Comparison of ENCODE assay signal across 8 cellular contexts in the genomic region with DNA sequence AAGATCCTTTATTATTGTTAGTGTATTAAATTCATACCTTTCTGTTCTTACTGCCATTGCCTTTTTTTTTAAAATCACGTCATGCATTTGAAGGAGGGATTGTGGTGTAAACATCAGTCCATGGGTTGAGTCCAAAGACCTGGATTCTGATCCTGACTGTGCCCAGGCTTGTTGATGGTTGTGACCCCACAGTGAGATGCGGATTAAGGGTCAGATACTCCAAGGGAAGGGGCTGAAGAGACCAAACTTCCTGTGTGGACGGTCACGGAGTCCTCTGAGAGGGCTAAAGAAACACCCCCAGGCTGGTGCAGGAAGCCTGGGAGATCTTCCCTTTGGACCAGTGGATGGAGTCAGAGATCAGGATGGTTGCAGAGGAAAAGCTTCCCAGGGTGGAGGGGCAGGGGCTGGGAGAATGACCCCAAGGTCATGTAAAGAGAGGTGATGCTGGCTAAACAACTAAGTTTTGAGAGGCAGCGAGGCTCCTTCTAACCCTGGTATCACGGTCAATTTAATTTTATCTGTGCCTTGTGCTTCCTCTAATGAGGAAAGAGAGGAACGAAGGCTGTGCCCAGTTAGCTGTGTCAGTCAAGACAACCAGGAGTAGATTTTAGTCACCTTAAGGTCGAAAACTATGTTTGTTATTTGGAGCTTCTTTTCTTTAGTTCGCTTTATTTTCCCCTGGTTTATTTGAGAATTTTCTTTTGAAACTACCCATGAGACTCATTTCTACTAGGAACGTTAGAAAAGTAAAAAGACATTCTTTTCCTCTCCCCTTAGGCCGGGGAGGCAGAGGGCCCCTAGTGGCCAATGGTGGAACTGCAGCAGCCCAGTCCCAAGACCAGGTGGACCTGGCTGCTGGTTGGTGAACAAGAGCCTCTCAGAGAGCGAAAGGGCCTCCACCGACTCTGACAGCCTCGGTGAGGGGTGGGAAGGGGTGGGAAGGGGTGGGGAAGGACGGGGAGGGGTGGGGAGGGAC. TPM values are rescaled to one million over a fixed set of nuclear protein-coding genes. Genes with fewer than 3 reads are reported as not detected.
DNase-seq lines count a peak whose midpoint lies in the region; ATAC-seq and TF ChIP-seq lines count a peak whose summit lies in the region.

No MANE protein-coding gene starts in this region.

- no peaks in the 10 kb centered on the region for H3F3A ChIP-seq in PC-9 (ENCODE audit: insufficient read depth, low read depth)

- intact Hi-C loops in PC-9 (cut with micrococcal nuclease; ENCODE audit: unreplicated experiment) (no loop called here), esophagus squamous epithelium (cut with DNase I) (loop anchor here (5.0 kb wide), 1 partner anchor 48 kb away; no protein-coding TSS in a partner anchor)

- H2AFZ ChIP-seq in PC-9: no peak overlapping the region

- BruUV-seq in PC-9 (replicated peaks; lab: Mats Ljungman, UMichigan): no TSS peak

- H3K27me3 Mint-ChIP-seq in nephron (ENCODE audit: low read depth): peaks cover 4% of the 10 kb centered on the region

- H4K20me1 ChIP-seq in PC-9 (ENCODE audit: insufficient read depth): no peaks in the 10 kb centered on the region

- no peak overlapping the region for H3K4me3 ChIP-seq in Jurkat, Clone E6-1 (ENCODE audit: low read length)
- no peak overlapping the region for H3K4me3 ChIP-seq in PC-9
- H3K4me3 ChIP-seq in esophagus squamous epithelium: no peak overlapping the region

- H3K4me1 ChIP-seq in PC-9 (replicated peaks; ENCODE audit: insufficient read depth) (no peaks in the 10 kb centered on the region), esophagus squamous epithelium (peaks cover 0 to 5% (median 0%) of the 10 kb centered on the region in 3 donors)

- H3K9me3 Mint-ChIP-seq in nephron: no peaks in the 10 kb centered on the region

- ATAC-seq in GM21717 (IDR thresholded peaks at IDR 0.05; ENCODE audit: unreplicated experiment): peak; percentile 88

- CTCF ChIA-PET in PC-9 (lab: Charles Lee): interaction anchor here (0.6 kb wide), 2 partner anchors 26 to 1366 kb away, joined by 4 read pairs; no protein-coding TSS in a partner anchor

- no peaks in the 10 kb centered on the region for H3K9me3 ChIP-seq in PC-9 (ENCODE audit: insufficient read depth, low read depth)
- no peaks in the 10 kb centered on the region for H3K9me3 ChIP-seq in esophagus squamous epithelium

- H3K4me3 Mint-ChIP-seq in nephron: no peak overlapping the region

- DNase-seq in DMS79 (lab: John Stamatoyannopoulos, UW) (peak; percentile 24), PC-9 (peak; percentile 58 to 84), esophagus squamous epithelium (lab: John Stamatoyannopoulos, UW) (no peak)
- peak; percentile 73 for DNase-seq in Jurkat, Clone E6-1 (ENCODE audit: low read depth, low spot score)
- peak; percentile 87 for DNase-seq in activated T-cell treated with anti-CD3 and anti-CD28 coated beads, Interleukin-2, amount 50 U/mL, for 1 hour
- DNase-seq in stimulated activated naive CD4-positive, alpha-beta T cell treated with Interleukin-2 at 50 U/mL for 16 hours (lab: John Stamatoyannopoulos, UW): peak; percentile 82

- H3K4me2 ChIP-seq in PC-9: no peak overlapping the region

- no peaks in the 10 kb centered on the region for H3K36me3 Mint-ChIP-seq in nephron (ENCODE audit: low read depth)

- POLR2A ChIA-PET in PC-9 (lab: Charles Lee; ENCODE audit: unreplicated experiment): interaction anchor here (0.5 kb wide), 1 partner anchor 142 kb away, joined by 3 read pairs; no protein-coding TSS in a partner anchor

- H3K36me3 ChIP-seq in PC-9 (ENCODE audit: low read depth) (no peaks in the 10 kb centered on the region), esophagus squamous epithelium (no peaks in the 10 kb centered on the region)

- H3K27me3 ChIP-seq in PC-9 (ENCODE audit: insufficient read depth, low read depth): no peaks in the 10 kb centered on the region
- no peaks in the 10 kb centered on the region for H3K27me3 ChIP-seq in esophagus squamous epithelium

- peak overlapping the region in 1 of 3 experiments; percentile 27 for H3K27ac Mint-ChIP-seq in nephron

- H3K27ac ChIP-seq in PC-9 (no peak overlapping the region), esophagus squamous epithelium (no peak overlapping the region)

- peak; percentile 97 for TF ChIP-seq CTCF in PC-9 (conservative IDR thresholded peaks at IDR 0.05)
- TF ChIP-seq CTCF in esophagus squamous epithelium (IDR thresholded peaks at IDR 0.05): peak; percentile 78 to 99 (median 97)
- peak; percentile 90 to 96 (median 91) for TF ChIP-seq CTCF in nephron (IDR thresholded peaks at IDR 0.05; ENCODE audit: unreplicated experiment in 3 of 3)

- TF ChIP-seq POLR2A in esophagus squamous epithelium (IDR thresholded peaks at IDR 0.05): no peak

- H3K79me2 ChIP-seq in PC-9 (ENCODE audit: low read depth): no peaks in the 10 kb centered on the region

- no peaks in the 10 kb centered on the region for H3K9me2 ChIP-seq in PC-9 (ENCODE audit: insufficient read depth)

- H3K4me1 Mint-ChIP-seq in nephron: peaks cover 2% of the 10 kb centered on the region

- WGBS in esophagus squamous epithelium, 2 donors: 24 to 38% methylated on average over 9 to 10 of the region's 15 CpGs

RNA-seq across cellular contexts. Expression of gene GPR161, which starts 8.7 kb away (rescaled TPM):
- polyA plus RNA-seq in Jurkat, Clone E6-1 (2012; ENCODE audit: insufficient read depth, insufficient read length): 7.8 TPM
- total RNA-seq in PC-9 (2021) (6.0 and 6.7 TPM in 2 replicates), esophagus squamous epithelium (10 to 100 TPM in 1 of 4 donors, 1 to 10 TPM in 3; 1.7 to 12.2 (median 3.9) TPM)

RNA-seq across cellular contexts. Expression of gene TIPRL, which starts 33.3 kb away (rescaled TPM):
- polyA plus RNA-seq in Jurkat, Clone E6-1 (2012; ENCODE audit: insufficient read depth, insufficient read length): 84.9 TPM
- 34.1 and 47.7 TPM in 2 replicates for total RNA-seq in PC-9 (2021)
- 10 to 100 TPM; 14.5 to 45.1 (median 23.7) TPM for total RNA-seq in esophagus squamous epithelium
